Comparison of ENCODE assay signal across 1 cellular context in the genomic region with DNA sequence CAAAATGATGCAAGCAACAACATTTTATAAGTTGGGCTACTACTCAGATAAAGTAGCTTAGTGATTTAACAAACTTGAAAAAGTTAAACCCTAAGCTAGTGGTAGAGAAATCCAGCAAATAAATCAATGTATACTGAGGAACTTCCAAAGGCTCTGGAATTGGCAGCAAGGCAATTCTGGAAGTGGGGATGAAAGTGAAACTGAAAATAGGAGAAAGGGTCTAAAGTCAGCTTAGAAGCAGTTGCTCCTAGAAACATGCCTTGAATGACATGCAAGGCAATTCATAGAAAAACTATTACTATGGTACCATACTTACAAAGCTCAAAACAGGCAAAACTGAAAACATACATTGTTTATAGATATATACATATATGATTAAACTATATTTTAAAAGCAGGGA.
TF ChIP-seq lines count a peak whose summit lies in the region.

No MANE protein-coding gene starts in this region.

TF ChIP-seq in HepG2, 621 proteins besides CTCF, POLR2A, EP300 and RAD21 (continued from another document):
- TF ChIP-seq ZNF609 (CRISPR knock-in tag; IDR thresholded peaks at IDR 0.05; ENCODE audit: borderline replicate concordance) (no peak), ZNF335 (CRISPR knock-in tag; IDR thresholded peaks at IDR 0.05) (no peak), ZNF597 (CRISPR knock-in tag; IDR thresholded peaks at IDR 0.05) (no peak)
